ENCODE assay signal across 32 cellular contexts in the genomic region with DNA sequence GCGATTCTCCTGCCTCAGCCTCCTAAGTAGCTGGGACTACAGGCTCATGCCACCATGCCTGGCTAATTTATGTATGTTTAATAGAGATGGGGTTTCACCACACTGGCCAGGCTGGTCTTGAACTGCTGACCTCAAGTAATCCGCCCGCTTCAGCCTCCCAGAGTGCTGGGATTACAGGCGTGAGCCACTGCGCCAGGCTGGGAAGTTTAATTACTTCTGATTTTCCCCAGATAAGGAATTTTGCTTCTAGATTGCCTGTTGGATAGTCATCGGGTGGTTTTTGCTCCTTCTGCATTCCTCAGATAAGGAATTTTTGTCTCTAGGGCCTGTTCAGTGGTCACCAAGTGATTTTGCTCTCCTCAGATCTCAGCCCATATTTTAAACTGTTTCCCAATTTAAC.
A peak's percentile ranks its signal among the peaks of the same experiment; 100 is the strongest.
DNase-seq lines count a peak whose midpoint lies in the region; ATAC-seq, FAIRE-seq and TF ChIP-seq lines count a peak whose summit lies in the region.
"Had no signal": no experiment of that assay in that cellular context is flagged by ENCODE, and none has a peak within 500 bp of the region (broad histone marks: within the 10 kb centered on the region; RNA-seq: fewer than 3 reads in every experiment).

No MANE protein-coding gene starts in this region.

- no peak overlapping the region for H3K4me3 Mint-ChIP-seq in MCF 10A (ENCODE audit: unreplicated experiment)
- H3K4me3 Mint-ChIP-seq: activated CD4-positive, alpha-beta T cell treated with anti-CD3 and anti-CD28 coated beads, Interleukin-2, amount 10 ng/mL, durations not matched to agents 24 days and 14 days; activated T-cell treated with anti-CD3 and anti-CD28 coated beads, Interleukin-2, amount 50 U/mL, for 4 hours; B cell; CD8-positive, alpha-beta memory T cell; neural crest cell; stimulated activated effector memory CD8-positive, alpha-beta T cell treated with anti-CD3 and anti-CD28 coated beads, Interleukin-12 subunit alpha, Interleukin-12 subunit beta, amount 100 ng/mL, for 72 hours had no signal

- no peak overlapping the region for H2AK9ac ChIP-seq in IMR-90 (replicated peaks; ENCODE audit: low read depth, low read length, poor library complexity)

- no peaks in the 10 kb centered on the region for H3K79me2 ChIP-seq in K562 (ENCODE audit: control insufficient read depth, insufficient read depth, low read length)
- H3K79me2 ChIP-seq: parathyroid adenoma had no signal

- no peak overlapping the region for H3K23ac ChIP-seq in IMR-90 (ENCODE audit: low read depth, low read length)

- H3K4me3 ChIP-seq in IMR-90 (ENCODE audit: insufficient read depth, low read depth, low read length) (no peak overlapping the region), K562 (no peak overlapping the region), mesodermal cell (ENCODE audit: extremely low read depth, insufficient read depth, low read length, poor library complexity, severe bottlenecking) (no peak overlapping the region), Peyer's patch (no peak overlapping the region)
- H3K4me3 ChIP-seq: heart left ventricle, suprapubic skin had no signal

- dilution Hi-C loops in IMR-90 (cut with HindIII; ENCODE audit: low sequenced_read_pairs, unreplicated experiment) = no loop called here

- no CpG with 5 or more reads among the region's 6 CpGs for WGBS in IMR-90 (ENCODE audit: extremely low coverage in 2 of 2, insufficient read length in 1 of 2), 2 experiments
- WGBS in K562 (ENCODE audit: insufficient coverage, low coverage, missing lambda C conversion rate) = 43% methylated on average over 5 of the region's 6 CpGs
- 90 to 92% methylated on average over 2 of the region's 6 CpGs for WGBS in mesodermal cell (ENCODE audit: insufficient coverage in 2 of 2), 2 experiments

- no peak overlapping the region for H3K56ac ChIP-seq in IMR-90 (ENCODE audit: extremely low read depth, insufficient read depth, low read length)

- no peak overlapping the region for H2AK5ac ChIP-seq in IMR-90 (ENCODE audit: low read depth, low read length)

- no peak overlapping the region for H3K4me2 ChIP-seq in IMR-90 (ENCODE audit: low read depth, low read length)
- no peak overlapping the region for H3K4me2 ChIP-seq in K562 (ENCODE audit: insufficient read depth, low read length)

- H3K27me3 ChIP-seq in IMR-90 (ENCODE audit: control insufficient read depth, insufficient read depth, low read length) = no peaks in the 10 kb centered on the region
- H3K27me3 ChIP-seq in K562 (ENCODE audit: control insufficient read depth in 2 of 2, insufficient read depth in 2 of 2, low read length in 2 of 2) = no peaks in the 10 kb centered on the region
- H3K27me3 ChIP-seq in Peyer's patch = no peaks in the 10 kb centered on the region
- H3K27me3 ChIP-seq: foreskin keratinocyte, heart left ventricle, suprapubic skin had no signal

- no peaks in the 10 kb centered on the region for H3K4me1 Mint-ChIP-seq in MCF 10A (ENCODE audit: insufficient read depth, unreplicated experiment)
- H3K4me1 Mint-ChIP-seq: activated CD4-positive, alpha-beta T cell treated with anti-CD3 and anti-CD28 coated beads, Interleukin-2, amount 10 ng/mL, durations not matched to agents 24 days and 14 days; B cell; neural crest cell; stimulated activated effector memory CD8-positive, alpha-beta T cell treated with anti-CD3 and anti-CD28 coated beads, Interleukin-12 subunit alpha, Interleukin-12 subunit beta, amount 100 ng/mL, for 72 hours had no signal

- H3K18ac ChIP-seq in IMR-90 (ENCODE audit: low read depth, low read length) = no peak overlapping the region

- H3K9me1 ChIP-seq in IMR-90 (ENCODE audit: insufficient read depth, low read length) (0 out of 2 replicates have a peak, but pooled peaks cover 3% of the 10 kb centered on the region), K562 (ENCODE audit: control insufficient read depth, insufficient read depth, low read length) (no peaks in the 10 kb centered on the region)

- no peak for TF ChIP-seq EP300 in K562 (IDR thresholded peaks at IDR 0.05; ENCODE audit: low read length)

- peaks cover 10% of the 10 kb centered on the region for H3K9me3 Mint-ChIP-seq in MCF 10A (ENCODE audit: unreplicated experiment)
- H3K9me3 Mint-ChIP-seq: stimulated activated effector memory CD8-positive, alpha-beta T cell treated with anti-CD3 and anti-CD28 coated beads, Interleukin-12 subunit alpha, Interleukin-12 subunit beta, amount 100 ng/mL, for 72 hours had no signal

- in situ Hi-C loops in IMR-90 (cut with MboI; ENCODE audit: low sequenced_read_pairs) = no loop called here
- in situ Hi-C loops in K562 (cut with MboI) = no loop called here

- H4K5ac ChIP-seq in IMR-90 (ENCODE audit: low read depth, low read length) = no peak overlapping the region

- no peak for TF ChIP-seq RAD21 in IMR-90 (IDR thresholded peaks at IDR 0.05; ENCODE audit: low read length)
- TF ChIP-seq RAD21 in K562 (CRISPR knock-in tag; conservative IDR thresholded peaks at IDR 0.05 in 1 of 2, IDR thresholded peaks at IDR 0.05 in 1 of 2) = no peak

- H3K27ac ChIP-seq in IMR-90 (ENCODE audit: insufficient read depth, low read length) (no peak overlapping the region), K562 (ENCODE audit: extremely low read depth, low read depth, low read length) (no peak overlapping the region), mesodermal cell (ENCODE audit: low read depth, low read length, severe bottlenecking) (peak overlapping the region; percentile 48), Peyer's patch (no peak overlapping the region)
- H3K27ac ChIP-seq: epithelial cell of prostate, foreskin keratinocyte, heart left ventricle, parathyroid adenoma, suprapubic skin had no signal

- TF ChIP-seq POLR2A in IMR-90 (IDR thresholded peaks at IDR 0.05; ENCODE audit: low read depth, low read length) (no peak), K562 (conservative IDR thresholded peaks at IDR 0.05) (no peak), Peyer's patch (IDR thresholded peaks at IDR 0.05) (no peak)

- H2BK120ac ChIP-seq in IMR-90 (ENCODE audit: low read depth, low read length) = no peak overlapping the region

- no peak overlapping the region for H4K91ac ChIP-seq in IMR-90 (ENCODE audit: insufficient read depth, low read depth, low read length)

- TF ChIP-seq CTCF in IMR-90 (conservative IDR thresholded peaks at IDR 0.05; ENCODE audit: low read depth, low read length) (no peak), K562 (IDR thresholded peaks at IDR 0.05 in 2 of 3, conservative IDR thresholded peaks at IDR 0.05 in 1 of 3; ENCODE audit: insufficient read depth in 2 of 3, low read depth in 1 of 3, low read length in 3 of 3) (no peak), Peyer's patch (IDR thresholded peaks at IDR 0.05) (no peak), MCF 10A (IDR thresholded peaks at IDR 0.05; ENCODE audit: unreplicated experiment) (no peak)

- H3K4ac ChIP-seq in IMR-90 (ENCODE audit: low read depth, low read length) = no peak overlapping the region

- POLR2A ChIA-PET in IMR-90 (lab: Charles Lee; ENCODE audit: unreplicated experiment) = no interaction called here
- POLR2A ChIA-PET in K562 (lab: Yijun Ruan, JAX) = no interaction called here
- POLR2A ChIA-PET in MCF 10A (lab: Yijun Ruan, JAX) = no interaction called here

- H3K79me1 ChIP-seq in IMR-90 (ENCODE audit: low read depth in 1 of 2, low read length in 2 of 2) = peaks cover 14% of the 10 kb centered on the region in 2 experiments; a peak in 3 of 4 replicates

- ATAC-seq in IMR-90 (ENCODE audit: low read depth) (peak; percentile 37; the same call in 1 of the 2 replicates), K562 (no peak), HG03097 (IDR thresholded peaks at IDR 0.05; ENCODE audit: low FRiP score, unreplicated experiment) (no peak)
- ATAC-seq: activated T-cell treated with anti-CD3 and anti-CD28 coated beads, Interleukin-2, amount 50 U/mL, for 4 hours; foreskin keratinocyte; heart left ventricle; left cardiac atrium; right cardiac atrium; stimulated activated effector memory CD8-positive, alpha-beta T cell treated with anti-CD3 and anti-CD28 coated beads, Interleukin-12 subunit alpha, Interleukin-12 subunit beta, amount 100 ng/mL, for 72 hours had no signal

- no peak overlapping the region for H3K14ac ChIP-seq in IMR-90 (replicated peaks; ENCODE audit: low read depth, low read length)

- peak; percentile 69 for DNase-seq in A172 (ENCODE audit: low spot score)
- DNase-seq in IMR-90 = peak; percentile 16
- DNase-seq in K562 (ENCODE audit: extremely low read depth in 1 of 4, low spot score in 3 of 4) = no peak
- no peak for DNase-seq in kidney tubule cell (ENCODE audit: low spot score)
- no peak for DNase-seq in Peyer's patch
- DNase-seq in MCF 10A (ENCODE audit: unreplicated experiment) = no peak
- DNase-seq: activated CD4-positive, alpha-beta T cell treated with anti-CD3 and anti-CD28 coated beads, Interleukin-2, amount 10 ng/mL, durations not matched to agents 24 days and 14 days; activated T-cell treated with anti-CD3 and anti-CD28 coated beads, Interleukin-2, amount 50 U/mL, for 4 hours; CD8-positive, alpha-beta memory T cell; DMS 273 treated with DMSO at 0.1 percent for 48 hours; effector CD4-positive, alpha-beta T cell; foreskin keratinocyte; heart left ventricle; left cardiac atrium; MM.1S; NCI-H1417 treated with DMSO at 0.1 percent for 48 hours; NCI-H2081 treated with DMSO at 0.1 percent for 48 hours; NCI-H446; SHP77; stimulated activated CD4-positive, alpha-beta T cell treated with anti-CD3 and anti-CD28 coated beads, Interleukin-2, amount 100 ng/mL, for 48 hours; T-helper 9 cell had no signal

- no peak overlapping the region for H2BK15ac ChIP-seq in IMR-90 (ENCODE audit: low read depth, low read length)

- intact Hi-C loops in IMR-90 (cut with micrococcal nuclease) = no loop called here
- intact Hi-C loops in K562 (cut with micrococcal nuclease) = no loop called here
- intact Hi-C loops in MCF 10A (cut with micrococcal nuclease) = no loop called here

- no peak overlapping the region for H2AFZ ChIP-seq in IMR-90 (replicated peaks; ENCODE audit: low read length, poor library complexity)
- no peak overlapping the region for H2AFZ ChIP-seq in K562 (ENCODE audit: low read depth, low read length)
- H2AFZ ChIP-seq: parathyroid adenoma had no signal

- H2BK20ac ChIP-seq in IMR-90 (ENCODE audit: low read depth, low read length) = no peak overlapping the region

- H3K36me3 ChIP-seq in IMR-90 (ENCODE audit: control insufficient read depth, insufficient read depth, low read length) (peaks cover 19% of the 10 kb centered on the region), K562 (ENCODE audit: control insufficient read depth, insufficient read depth, low read length) (peaks cover 14% of the 10 kb centered on the region; the same call in 1 of the 3 replicates), mesodermal cell (ENCODE audit: control insufficient read depth, insufficient read depth, low read length) (peaks cover 43% of the 10 kb centered on the region), Peyer's patch (peaks cover 0 to 41% (median 2%) of the 10 kb centered on the region in 3 donors)

- no peak overlapping the region for H4K8ac ChIP-seq in IMR-90 (ENCODE audit: low read depth in 2 of 2, low read length in 2 of 2)

- H3K9me3 ChIP-seq in IMR-90 (ENCODE audit: control insufficient read depth, insufficient read depth, low read length) (peaks cover 2% of the 10 kb centered on the region; the same call in 1 of the 2 replicates), K562 (replicated peaks; ENCODE audit: control insufficient read depth, insufficient read depth, low read depth, low read length) (no peaks in the 10 kb centered on the region), mesodermal cell (ENCODE audit: control insufficient read depth, low read length) (peaks cover 4% of the 10 kb centered on the region), Peyer's patch (no peaks in the 10 kb centered on the region)
- H3K9me3 ChIP-seq: suprapubic skin had no signal

- H3K4me1 ChIP-seq in IMR-90 (ENCODE audit: control insufficient read depth, insufficient read depth, low read length) (no peaks in the 10 kb centered on the region), K562 (replicated peaks in 1 of 2; ENCODE audit: control insufficient read depth in 2 of 2, insufficient read depth in 2 of 2, low read length in 2 of 2) (no peaks in the 10 kb centered on the region), mesodermal cell (ENCODE audit: control insufficient read depth, insufficient read depth, low read length, poor library complexity, severe bottlenecking) (no peaks in the 10 kb centered on the region), Peyer's patch (no peaks in the 10 kb centered on the region)
- H3K4me1 ChIP-seq: foreskin keratinocyte, heart left ventricle, parathyroid adenoma, suprapubic skin had no signal

- H4K20me1 ChIP-seq in IMR-90 (ENCODE audit: insufficient read depth, low read length) = no peaks in the 10 kb centered on the region
- no peaks in the 10 kb centered on the region for H4K20me1 ChIP-seq in K562 (replicated peaks; ENCODE audit: control insufficient read depth, insufficient read depth, low read length)

- peaks cover 68% of the 10 kb centered on the region for H3K36me3 Mint-ChIP-seq in MCF 10A (ENCODE audit: insufficient read depth, unreplicated experiment)

- H3K27me3 Mint-ChIP-seq in MCF 10A (ENCODE audit: insufficient read depth, unreplicated experiment) = no peaks in the 10 kb centered on the region
- H3K27me3 Mint-ChIP-seq: activated CD4-positive, alpha-beta T cell treated with anti-CD3 and anti-CD28 coated beads, Interleukin-2, amount 10 ng/mL, durations not matched to agents 24 days and 14 days; B cell; CD8-positive, alpha-beta memory T cell had no signal

- H3K9ac ChIP-seq in IMR-90 (ENCODE audit: low read depth, low read length) (no peak overlapping the region), K562 (ENCODE audit: insufficient read depth in 1 of 2, low read depth in 2 of 2, low read length in 2 of 2) (no peak overlapping the region)
- H3K9ac ChIP-seq: parathyroid adenoma had no signal

- BruUV-seq in IMR-90 (replicated peaks; lab: Mats Ljungman, UMichigan) (no TSS peak), K562 (replicated peaks; lab: Mats Ljungman, UMichigan) (no TSS peak), MCF 10A (replicated peaks; lab: Mats Ljungman, UMichigan) (no TSS peak)

- H3K27ac Mint-ChIP-seq in MCF 10A (ENCODE audit: low read depth, unreplicated experiment) = no peak overlapping the region
- H3K27ac Mint-ChIP-seq: activated CD4-positive, alpha-beta T cell treated with anti-CD3 and anti-CD28 coated beads, Interleukin-2, amount 10 ng/mL, durations not matched to agents 24 days and 14 days; B cell; stimulated activated effector memory CD8-positive, alpha-beta T cell treated with anti-CD3 and anti-CD28 coated beads, Interleukin-12 subunit alpha, Interleukin-12 subunit beta, amount 100 ng/mL, for 72 hours had no signal

- CTCF ChIA-PET in IMR-90 (lab: Yijun Ruan, JAX) (no interaction called here), K562 (lab: Yijun Ruan, JAX; ENCODE audit: low intra/inter-chr PET ratio) (no interaction called here), MCF 10A (lab: Yijun Ruan, JAX) (no interaction called here)

- H2BK5ac ChIP-seq in IMR-90 (ENCODE audit: low read depth, low read length, poor library complexity, severe bottlenecking) = no peak overlapping the region

- no peak for FAIRE-seq in K562 (lab: Jason Lieb, UNC)
- FAIRE-seq: A204.1, H1 had no signal

Comparison
In these comparisons a context has a peak if more than half of its experiments do, and no peak if none do; other contexts are left out.
1. DNase-seq: peak in A172 (single experiment) and IMR-90 (single experiment); none in K562 (0 of 4), kidney tubule cell (single experiment), Peyer's patch (0 of 3) and MCF 10A (single experiment).